Comparison of ENCODE assay signal across 1 cellular context in the genomic region with DNA sequence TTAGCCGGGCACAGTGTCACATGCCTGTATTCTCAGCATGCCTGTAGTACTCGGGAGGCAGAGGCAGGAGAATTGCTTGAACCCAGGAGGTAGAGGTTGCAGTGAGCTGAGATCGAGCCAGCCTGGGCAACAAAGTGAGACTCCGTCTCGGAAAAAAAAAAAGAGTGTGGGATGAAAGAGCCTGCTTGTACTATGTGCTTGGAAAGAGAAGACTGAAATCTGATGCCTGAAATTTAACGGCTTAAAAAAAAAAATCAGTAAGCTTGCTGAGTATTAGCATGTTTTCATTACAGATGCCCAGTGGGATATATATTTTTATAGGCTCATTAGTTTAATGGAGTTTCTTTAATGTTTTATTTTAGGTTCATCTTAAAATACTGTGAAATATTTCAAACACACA.
A peak's percentile ranks its signal among the peaks of the same experiment; 100 is the strongest.
TF ChIP-seq lines count a peak whose summit lies in the region.

No MANE protein-coding gene starts in this region.

TF ChIP-seq in HEK293, 187 proteins besides CTCF, POLR2A, EP300 and RAD21 (continued from another document and continues in another):
- TF ChIP-seq, protein P1, sequence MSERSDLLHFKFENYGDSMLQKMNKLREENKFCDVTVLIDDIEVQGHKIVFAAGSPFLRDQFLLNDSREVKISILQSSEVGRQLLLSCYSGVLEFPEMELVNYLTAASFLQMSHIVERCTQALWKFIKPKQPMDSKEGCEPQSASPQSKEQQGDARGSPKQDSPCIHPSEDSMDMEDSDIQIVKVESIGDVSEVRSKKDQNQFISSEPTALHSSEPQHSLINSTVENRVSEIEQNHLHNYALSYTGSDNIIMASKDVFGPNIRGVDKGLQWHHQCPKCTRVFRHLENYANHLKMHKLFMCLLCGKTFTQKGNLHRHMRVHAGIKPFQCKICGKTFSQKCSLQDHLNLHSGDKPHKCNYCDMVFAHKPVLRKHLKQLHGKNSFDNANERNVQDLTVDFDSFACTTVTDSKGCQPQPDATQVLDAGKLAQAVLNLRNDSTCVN (tag by site-specific recombination; optimal IDR thresholded peaks at IDR 0.05), result no peak
- TF ChIP-seq ZNF830 (tag by site-specific recombination; IDR thresholded peaks at IDR 0.05; ENCODE audit: low read depth), result no peak
- no peak for TF ChIP-seq ZNF423 (tag by site-specific recombination; IDR thresholded peaks at IDR 0.05)
- no peak for TF ChIP-seq ZNF548 (tag by site-specific recombination; IDR thresholded peaks at IDR 0.05)
- no peak for TF ChIP-seq ZNF146 (tag by site-specific recombination; IDR thresholded peaks at IDR 0.05)
- TF ChIP-seq, protein P2, sequence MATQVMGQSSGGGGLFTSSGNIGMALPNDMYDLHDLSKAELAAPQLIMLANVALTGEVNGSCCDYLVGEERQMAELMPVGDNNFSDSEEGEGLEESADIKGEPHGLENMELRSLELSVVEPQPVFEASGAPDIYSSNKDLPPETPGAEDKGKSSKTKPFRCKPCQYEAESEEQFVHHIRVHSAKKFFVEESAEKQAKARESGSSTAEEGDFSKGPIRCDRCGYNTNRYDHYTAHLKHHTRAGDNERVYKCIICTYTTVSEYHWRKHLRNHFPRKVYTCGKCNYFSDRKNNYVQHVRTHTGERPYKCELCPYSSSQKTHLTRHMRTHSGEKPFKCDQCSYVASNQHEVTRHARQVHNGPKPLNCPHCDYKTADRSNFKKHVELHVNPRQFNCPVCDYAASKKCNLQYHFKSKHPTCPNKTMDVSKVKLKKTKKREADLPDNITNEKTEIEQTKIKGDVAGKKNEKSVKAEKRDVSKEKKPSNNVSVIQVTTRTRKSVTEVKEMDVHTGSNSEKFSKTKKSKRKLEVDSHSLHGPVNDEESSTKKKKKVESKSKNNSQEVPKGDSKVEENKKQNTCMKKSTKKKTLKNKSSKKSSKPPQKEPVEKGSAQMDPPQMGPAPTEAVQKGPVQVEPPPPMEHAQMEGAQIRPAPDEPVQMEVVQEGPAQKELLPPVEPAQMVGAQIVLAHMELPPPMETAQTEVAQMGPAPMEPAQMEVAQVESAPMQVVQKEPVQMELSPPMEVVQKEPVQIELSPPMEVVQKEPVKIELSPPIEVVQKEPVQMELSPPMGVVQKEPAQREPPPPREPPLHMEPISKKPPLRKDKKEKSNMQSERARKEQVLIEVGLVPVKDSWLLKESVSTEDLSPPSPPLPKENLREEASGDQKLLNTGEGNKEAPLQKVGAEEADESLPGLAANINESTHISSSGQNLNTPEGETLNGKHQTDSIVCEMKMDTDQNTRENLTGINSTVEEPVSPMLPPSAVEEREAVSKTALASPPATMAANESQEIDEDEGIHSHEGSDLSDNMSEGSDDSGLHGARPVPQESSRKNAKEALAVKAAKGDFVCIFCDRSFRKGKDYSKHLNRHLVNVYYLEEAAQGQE (tag by site-specific recombination; IDR thresholded peaks at IDR 0.05), result no peak
- TF ChIP-seq, protein P3, sequence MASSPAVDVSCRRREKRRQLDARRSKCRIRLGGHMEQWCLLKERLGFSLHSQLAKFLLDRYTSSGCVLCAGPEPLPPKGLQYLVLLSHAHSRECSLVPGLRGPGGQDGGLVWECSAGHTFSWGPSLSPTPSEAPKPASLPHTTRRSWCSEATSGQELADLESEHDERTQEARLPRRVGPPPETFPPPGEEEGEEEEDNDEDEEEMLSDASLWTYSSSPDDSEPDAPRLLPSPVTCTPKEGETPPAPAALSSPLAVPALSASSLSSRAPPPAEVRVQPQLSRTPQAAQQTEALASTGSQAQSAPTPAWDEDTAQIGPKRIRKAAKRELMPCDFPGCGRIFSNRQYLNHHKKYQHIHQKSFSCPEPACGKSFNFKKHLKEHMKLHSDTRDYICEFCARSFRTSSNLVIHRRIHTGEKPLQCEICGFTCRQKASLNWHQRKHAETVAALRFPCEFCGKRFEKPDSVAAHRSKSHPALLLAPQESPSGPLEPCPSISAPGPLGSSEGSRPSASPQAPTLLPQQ (tag by site-specific recombination; IDR thresholded peaks at IDR 0.05), result no peak
- TF ChIP-seq ZNF629 (tag by site-specific recombination; IDR thresholded peaks at IDR 0.05), result peak; percentile 43; the same call in 1 of the 2 replicates
- TF ChIP-seq ZXDB (tag by site-specific recombination; IDR thresholded peaks at IDR 0.05), result 0 out of 2 replicates have a peak, but pooled peaks have one; percentile 34
- TF ChIP-seq, protein P4, sequence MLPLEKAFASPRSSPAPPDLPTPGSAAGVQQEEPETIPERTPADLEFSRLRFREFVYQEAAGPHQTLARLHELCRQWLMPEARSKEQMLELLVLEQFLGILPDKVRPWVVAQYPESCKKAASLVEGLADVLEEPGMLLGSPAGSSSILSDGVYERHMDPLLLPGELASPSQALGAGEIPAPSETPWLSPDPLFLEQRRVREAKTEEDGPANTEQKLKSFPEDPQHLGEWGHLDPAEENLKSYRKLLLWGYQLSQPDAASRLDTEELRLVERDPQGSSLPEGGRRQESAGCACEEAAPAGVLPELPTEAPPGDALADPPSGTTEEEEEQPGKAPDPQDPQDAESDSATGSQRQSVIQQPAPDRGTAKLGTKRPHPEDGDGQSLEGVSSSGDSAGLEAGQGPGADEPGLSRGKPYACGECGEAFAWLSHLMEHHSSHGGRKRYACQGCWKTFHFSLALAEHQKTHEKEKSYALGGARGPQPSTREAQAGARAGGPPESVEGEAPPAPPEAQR (tag by site-specific recombination; IDR thresholded peaks at IDR 0.05), result no peak
- no peak for TF ChIP-seq ZNF140 (tag by site-specific recombination; IDR thresholded peaks at IDR 0.05)
- TF ChIP-seq ZNF354C (tag by site-specific recombination; IDR thresholded peaks at IDR 0.05; ENCODE audit: borderline replicate concordance, low read depth), result no peak
- no peak for TF ChIP-seq BCL11A (tag by site-specific recombination; IDR thresholded peaks at IDR 0.05; ENCODE audit: low read depth)
- TF ChIP-seq ZNF596 (tag by site-specific recombination; IDR thresholded peaks at IDR 0.05), result no peak
- TF ChIP-seq ZNF214 (tag by site-specific recombination; IDR thresholded peaks at IDR 0.05; ENCODE audit: borderline replicate concordance), result no peak
- peak; percentile 24; the same call in 1 of the 2 replicates for TF ChIP-seq EGR2 (tag by site-specific recombination; IDR thresholded peaks at IDR 0.05; ENCODE audit: low read depth)
- no peak for TF ChIP-seq ZNF341 (tag by site-specific recombination; IDR thresholded peaks at IDR 0.05; ENCODE audit: low read depth)
- TF ChIP-seq SP3 (tag by site-specific recombination; IDR thresholded peaks at IDR 0.05), result no peak
- TF ChIP-seq ZNF311 (tag by site-specific recombination; IDR thresholded peaks at IDR 0.05; ENCODE audit: borderline replicate concordance), result no peak
- no peak for TF ChIP-seq ZFP37 (tag by site-specific recombination; IDR thresholded peaks at IDR 0.05)
- peak; percentile 75 for TF ChIP-seq ZNF335 (tag by site-specific recombination; conservative IDR thresholded peaks at IDR 0.05)
- TF ChIP-seq IKZF3 (tag by site-specific recombination; IDR thresholded peaks at IDR 0.05), result peak; percentile 49; the same call in 1 of the 2 replicates
- no peak for TF ChIP-seq ZNF549 (tag by site-specific recombination; IDR thresholded peaks at IDR 0.05)
- no peak for TF ChIP-seq ZNF266 (tag by site-specific recombination; IDR thresholded peaks at IDR 0.05; ENCODE audit: low read depth)
- peak; percentile 7; the same call in 1 of the 2 replicates for TF ChIP-seq PRDM1 (tag by site-specific recombination; IDR thresholded peaks at IDR 0.05)
- TF ChIP-seq ZNF350 (tag by site-specific recombination; IDR thresholded peaks at IDR 0.05), result no peak
- 0 out of 2 replicates have a peak, but pooled peaks have one; percentile 19 for TF ChIP-seq SP7 (tag by site-specific recombination; IDR thresholded peaks at IDR 0.05)
- TF ChIP-seq, protein P5, sequence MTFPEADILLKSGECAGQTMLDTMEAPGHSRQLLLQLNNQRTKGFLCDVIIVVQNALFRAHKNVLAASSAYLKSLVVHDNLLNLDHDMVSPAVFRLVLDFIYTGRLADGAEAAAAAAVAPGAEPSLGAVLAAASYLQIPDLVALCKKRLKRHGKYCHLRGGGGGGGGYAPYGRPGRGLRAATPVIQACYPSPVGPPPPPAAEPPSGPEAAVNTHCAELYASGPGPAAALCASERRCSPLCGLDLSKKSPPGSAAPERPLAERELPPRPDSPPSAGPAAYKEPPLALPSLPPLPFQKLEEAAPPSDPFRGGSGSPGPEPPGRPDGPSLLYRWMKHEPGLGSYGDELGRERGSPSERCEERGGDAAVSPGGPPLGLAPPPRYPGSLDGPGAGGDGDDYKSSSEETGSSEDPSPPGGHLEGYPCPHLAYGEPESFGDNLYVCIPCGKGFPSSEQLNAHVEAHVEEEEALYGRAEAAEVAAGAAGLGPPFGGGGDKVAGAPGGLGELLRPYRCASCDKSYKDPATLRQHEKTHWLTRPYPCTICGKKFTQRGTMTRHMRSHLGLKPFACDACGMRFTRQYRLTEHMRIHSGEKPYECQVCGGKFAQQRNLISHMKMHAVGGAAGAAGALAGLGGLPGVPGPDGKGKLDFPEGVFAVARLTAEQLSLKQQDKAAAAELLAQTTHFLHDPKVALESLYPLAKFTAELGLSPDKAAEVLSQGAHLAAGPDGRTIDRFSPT (tag by site-specific recombination; IDR thresholded peaks at IDR 0.05), result no peak; the same call in 1 of the 2 replicates
- TF ChIP-seq, protein P6, sequence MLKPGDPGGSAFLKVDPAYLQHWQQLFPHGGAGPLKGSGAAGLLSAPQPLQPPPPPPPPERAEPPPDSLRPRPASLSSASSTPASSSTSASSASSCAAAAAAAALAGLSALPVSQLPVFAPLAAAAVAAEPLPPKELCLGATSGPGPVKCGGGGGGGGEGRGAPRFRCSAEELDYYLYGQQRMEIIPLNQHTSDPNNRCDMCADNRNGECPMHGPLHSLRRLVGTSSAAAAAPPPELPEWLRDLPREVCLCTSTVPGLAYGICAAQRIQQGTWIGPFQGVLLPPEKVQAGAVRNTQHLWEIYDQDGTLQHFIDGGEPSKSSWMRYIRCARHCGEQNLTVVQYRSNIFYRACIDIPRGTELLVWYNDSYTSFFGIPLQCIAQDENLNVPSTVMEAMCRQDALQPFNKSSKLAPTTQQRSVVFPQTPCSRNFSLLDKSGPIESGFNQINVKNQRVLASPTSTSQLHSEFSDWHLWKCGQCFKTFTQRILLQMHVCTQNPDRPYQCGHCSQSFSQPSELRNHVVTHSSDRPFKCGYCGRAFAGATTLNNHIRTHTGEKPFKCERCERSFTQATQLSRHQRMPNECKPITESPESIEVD (tag by site-specific recombination; IDR thresholded peaks at IDR 0.05), result peak; percentile 89
- no peak for TF ChIP-seq ZNF211 (tag by site-specific recombination; IDR thresholded peaks at IDR 0.05; ENCODE audit: low read depth)
- TF ChIP-seq KLF16 (tag by site-specific recombination; IDR thresholded peaks at IDR 0.05), result no peak
- no peak for TF ChIP-seq ZNF837 (tag by site-specific recombination; IDR thresholded peaks at IDR 0.05)
- TF ChIP-seq, protein P7, sequence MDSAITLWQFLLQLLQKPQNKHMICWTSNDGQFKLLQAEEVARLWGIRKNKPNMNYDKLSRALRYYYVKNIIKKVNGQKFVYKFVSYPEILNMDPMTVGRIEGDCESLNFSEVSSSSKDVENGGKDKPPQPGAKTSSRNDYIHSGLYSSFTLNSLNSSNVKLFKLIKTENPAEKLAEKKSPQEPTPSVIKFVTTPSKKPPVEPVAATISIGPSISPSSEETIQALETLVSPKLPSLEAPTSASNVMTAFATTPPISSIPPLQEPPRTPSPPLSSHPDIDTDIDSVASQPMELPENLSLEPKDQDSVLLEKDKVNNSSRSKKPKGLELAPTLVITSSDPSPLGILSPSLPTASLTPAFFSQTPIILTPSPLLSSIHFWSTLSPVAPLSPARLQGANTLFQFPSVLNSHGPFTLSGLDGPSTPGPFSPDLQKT (IDR thresholded peaks at IDR 0.05; ENCODE audit: borderline replicate concordance, low read depth, low read length), result no peak
- TF ChIP-seq ZNF121 (tag by site-specific recombination; IDR thresholded peaks at IDR 0.05), result peak; percentile 89
- no peak for TF ChIP-seq ZNF768 (tag by site-specific recombination; IDR thresholded peaks at IDR 0.05)
- TF ChIP-seq, protein P8, sequence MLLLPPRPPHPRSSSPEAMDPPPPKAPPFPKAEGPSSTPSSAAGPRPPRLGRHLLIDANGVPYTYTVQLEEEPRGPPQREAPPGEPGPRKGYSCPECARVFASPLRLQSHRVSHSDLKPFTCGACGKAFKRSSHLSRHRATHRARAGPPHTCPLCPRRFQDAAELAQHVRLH (tag by site-specific recombination; IDR thresholded peaks at IDR 0.05), result peak; percentile 50; the same call in 1 of the 2 replicates
- TF ChIP-seq GLIS1 (tag by site-specific recombination; IDR thresholded peaks at IDR 0.05), result peak; percentile 17; the same call in 1 of the 2 replicates
- no peak for TF ChIP-seq ZNF433 (tag by site-specific recombination; IDR thresholded peaks at IDR 0.05; ENCODE audit: low read depth)
- TF ChIP-seq, protein P9, sequence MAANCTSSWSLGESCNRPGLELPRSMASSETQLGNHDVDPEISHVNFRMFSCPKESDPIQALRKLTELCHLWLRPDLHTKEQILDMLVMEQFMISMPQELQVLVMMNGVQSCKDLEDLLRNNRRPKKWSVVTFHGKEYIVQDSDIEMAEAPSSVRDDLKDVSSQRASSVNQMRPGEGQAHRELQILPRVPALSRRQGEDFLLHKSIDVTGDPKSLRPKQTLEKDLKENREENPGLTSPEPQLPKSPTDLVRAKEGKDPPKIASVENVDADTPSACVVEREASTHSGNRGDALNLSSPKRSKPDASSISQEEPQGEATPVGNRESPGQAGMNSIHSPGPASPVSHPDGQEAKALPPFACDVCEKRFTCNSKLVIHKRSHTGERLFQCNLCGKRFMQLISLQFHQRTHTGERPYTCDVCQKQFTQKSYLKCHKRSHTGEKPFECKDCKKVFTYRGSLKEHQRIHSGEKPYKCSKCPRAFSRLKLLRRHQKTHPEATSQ (tag by site-specific recombination; IDR thresholded peaks at IDR 0.05), result no peak
- TF ChIP-seq, protein P10, sequence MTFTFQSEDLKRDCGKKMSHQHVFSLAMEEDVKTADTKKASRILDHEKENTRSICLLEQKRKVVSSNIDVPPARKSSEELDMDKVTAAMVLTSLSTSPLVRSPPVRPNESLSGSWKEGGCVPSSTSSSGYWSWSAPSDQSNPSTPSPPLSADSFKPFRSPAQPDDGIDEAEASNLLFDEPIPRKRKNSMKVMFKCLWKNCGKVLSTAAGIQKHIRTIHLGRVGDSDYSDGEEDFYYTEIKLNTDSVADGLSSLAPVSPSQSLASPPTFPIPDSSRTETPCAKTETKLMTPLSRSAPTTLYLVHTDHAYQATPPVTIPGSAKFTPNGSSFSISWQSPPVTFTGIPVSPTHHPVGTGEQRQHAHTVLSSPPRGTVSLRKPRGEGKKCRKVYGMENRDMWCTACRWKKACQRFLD (tag by site-specific recombination; IDR thresholded peaks at IDR 0.05), result no peak
